In the genomic region with DNA sequence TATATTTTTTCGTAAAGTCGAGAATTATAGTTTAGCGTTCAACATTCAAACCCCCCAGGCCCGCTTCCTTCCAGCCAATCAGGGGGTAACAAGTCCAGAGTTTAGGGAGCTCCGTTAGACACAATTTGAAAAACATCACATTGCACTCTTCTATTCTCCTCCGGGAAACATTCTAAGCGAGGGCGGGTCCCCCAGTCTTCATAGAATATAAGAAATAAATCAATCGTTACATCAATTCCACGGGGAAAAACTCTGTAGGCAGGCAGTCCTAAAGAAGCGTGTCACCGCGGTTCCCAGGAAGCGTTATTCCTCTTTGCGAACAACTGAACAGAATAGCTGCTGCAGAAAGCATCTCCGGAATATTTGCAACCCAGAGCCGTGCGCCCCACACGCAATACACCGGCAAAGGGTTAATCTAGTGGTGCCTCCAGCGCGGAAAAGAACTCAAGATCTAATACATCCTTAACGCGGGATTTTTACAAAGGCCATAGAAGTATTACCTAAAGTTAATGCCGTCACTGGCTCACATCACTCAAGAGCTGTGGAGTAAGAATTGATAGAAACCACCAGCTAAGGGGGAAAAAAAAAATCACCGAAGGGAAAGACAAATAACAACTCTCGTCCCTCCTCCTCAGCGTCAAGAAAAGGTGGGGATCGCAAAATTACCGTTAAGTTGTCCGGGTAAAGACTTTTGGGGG, we compare ENCODE assay signal across 8 cellular contexts.
DNase-seq lines count a peak whose midpoint lies in the region; ATAC-seq, FAIRE-seq and TF ChIP-seq lines count a peak whose summit lies in the region.

No MANE protein-coding gene starts in this region.

- WGBS in HUES64, result under 1% methylated on average over 27 of the region's 31 CpGs
- WGBS in HepG2 (ENCODE audit: low lambda C conversion rate), result 0% methylated on average over 30 of the region's 31 CpGs

- no peaks in the 10 kb centered on the region for H3K27me3 ChIP-seq in CD4-positive, alpha-beta memory T cell (ENCODE audit: insufficient read depth, low read length)
- H3K27me3 ChIP-seq in HUES64 (ENCODE audit: insufficient read depth, low read length), result peaks cover 18% of the 10 kb centered on the region
- H3K27me3 ChIP-seq in HepG2 (ENCODE audit: control insufficient read depth in 1 of 2, insufficient read depth in 2 of 2, low read length in 2 of 2), result no peaks in the 10 kb centered on the region; a peak in 1 of 5 replicates

- intact Hi-C loops in CD4-positive, alpha-beta memory T cell (cut with micrococcal nuclease), result loop anchor here (2.0 to 5.0 kb wide), 3 partner anchors 287 to 1372 kb away; a partner anchor contains a TSS
- intact Hi-C loops in HepG2 (cut with micrococcal nuclease; ENCODE audit: unreplicated experiment), result loop anchor here (5.0 to 10.0 kb wide), 4 partner anchors 103 to 987 kb away; no protein-coding TSS in a partner anchor

- no peaks in the 10 kb centered on the region for H3K36me3 ChIP-seq in CD4-positive, alpha-beta memory T cell (ENCODE audit: insufficient read depth, low read length)
- H3K36me3 ChIP-seq in HUES64 (ENCODE audit: insufficient read depth, low read length), result peaks cover 2% of the 10 kb centered on the region; the same call in 1 of the 2 replicates
- no peaks in the 10 kb centered on the region for H3K36me3 ChIP-seq in HepG2 (replicated peaks in 1 of 2; ENCODE audit: control insufficient read depth in 1 of 2, insufficient read depth in 2 of 2, low read length in 2 of 2)

- H2AFZ ChIP-seq in HepG2 (ENCODE audit: low read length), result no peak overlapping the region

- in situ Hi-C loops in HepG2 (cut with HindIII; ENCODE audit: extremely low pct_ligation_motif_present, low pct_unique_long_range_greater_than_20kb), result loop anchor here (10.0 kb wide), 1 partner anchor 724 kb away; no protein-coding TSS in a partner anchor

- peak in 4 of 5 donors; percentile 63 to 77 (median 69) for DNase-seq in CD4-positive, alpha-beta memory T cell
- DNase-seq in T follicular helper cell (ENCODE audit: low read depth) (peak; percentile 6), HepG2 (ENCODE audit: low spot score) (peak; percentile 23), NCI-H2081 treated with DMSO at 0.1 percent for 48 hours (lab: John Stamatoyannopoulos, UW) (no peak)
- peak; percentile 63 for DNase-seq in central memory CD4-positive, alpha-beta T cell
- peak; percentile 50 for DNase-seq in stimulated activated CD8-positive, alpha-beta memory T cell treated with anti-CD3 and anti-CD28 coated beads, Interleukin-4, amount 100 ng/mL, for 48 hours

- POLR2A ChIA-PET in CD4-positive, alpha-beta memory T cell (lab: Charles Lee; ENCODE audit: partially characterized antibody), result interaction anchor here (0.6 to 20.7 kb wide), 26 partner anchors 8 to 837 kb away, joined by 3 to 648 read pairs (median 6); a partner anchor contains a TSS
- POLR2A ChIA-PET in HepG2 (lab: Yijun Ruan, JAX), result interaction anchor here (1.0 to 5.2 kb wide), 4 partner anchors 10 to 104 kb away, joined by 3 to 74 read pairs (median 22); a partner anchor contains a TSS

- no peaks in the 10 kb centered on the region; the same call in 1 of the 2 replicates for H4K20me1 ChIP-seq in HepG2 (ENCODE audit: insufficient read depth, low read length)

- ATAC-seq in HepG2, result no peak
- no peak for ATAC-seq in GM18858 (IDR thresholded peaks at IDR 0.05; ENCODE audit: unreplicated experiment)

- peaks cover 67% of the 10 kb centered on the region for H3K4me1 ChIP-seq in CD4-positive, alpha-beta memory T cell (ENCODE audit: insufficient read depth, low read length)
- H3K4me1 ChIP-seq in HUES64 (ENCODE audit: insufficient read depth, low read length), result peaks cover 28% of the 10 kb centered on the region
- peaks cover 54% of the 10 kb centered on the region for H3K4me1 ChIP-seq in HepG2 (ENCODE audit: insufficient read depth, low read length)

- H3K4me3 ChIP-seq in CD4-positive, alpha-beta memory T cell (ENCODE audit: low read length in 2 of 2), result peak overlapping the region; percentile 85 to 86
- H3K4me3 ChIP-seq in HUES64 (ENCODE audit: low read length) (peak overlapping the region; percentile 79), HepG2 (replicated peaks in 1 of 3; ENCODE audit: insufficient read depth in 1 of 3, low read depth in 2 of 3, low read length in 3 of 3) (peak overlapping the region; percentile 78 to 93 (median 91))

- TSS peak; percentile 47 for BruUV-seq in HepG2 (replicated peaks; lab: Mats Ljungman, UMichigan)

- peak overlapping the region; percentile 89 for H3K27ac ChIP-seq in CD4-positive, alpha-beta memory T cell (ENCODE audit: low read depth, low read length)
- H3K27ac ChIP-seq in HUES64 (ENCODE audit: low read depth, low read length) (no peak overlapping the region), HepG2 (ENCODE audit: extremely low read length, insufficient read depth, low read length) (peak overlapping the region; percentile 96)

- H3K27me3 Mint-ChIP-seq in CD4-positive, alpha-beta memory T cell, result peaks cover 0 to 6% of the 10 kb centered on the region in 2 donors

- TF ChIP-seq RAD21 in HepG2 (CRISPR knock-in tag; IDR thresholded peaks at IDR 0.05), result no peak

- peaks cover 91% of the 10 kb centered on the region for H3K79me2 ChIP-seq in HepG2 (ENCODE audit: insufficient read depth, low read length)

- no peak; a peak in 1 of 4 replicates for TF ChIP-seq POLR2A in HepG2 (IDR thresholded peaks at IDR 0.05; ENCODE audit: insufficient read depth in 1 of 2, low read depth in 2 of 2, low read length in 2 of 2)

- peaks cover 4 to 27% of the 10 kb centered on the region in 2 donors for H3K36me3 Mint-ChIP-seq in CD4-positive, alpha-beta memory T cell

- peaks cover 0 to 13% (median 0%) of the 10 kb centered on the region in 8 donors for H3K9me3 Mint-ChIP-seq in CD4-positive, alpha-beta memory T cell

- no peak for TF ChIP-seq CTCF in HepG2 (CRISPR knock-in tag; IDR thresholded peaks at IDR 0.05)

- TF ChIP-seq EP300 in HepG2 (IDR thresholded peaks at IDR 0.05; ENCODE audit: low read depth in 2 of 2, low read length in 2 of 2) (no peak), HepG2 (CRISPR knock-in tag; IDR thresholded peaks at IDR 0.05; ENCODE audit: borderline replicate concordance) (no peak)

- no peaks in the 10 kb centered on the region for H3K9me3 ChIP-seq in CD4-positive, alpha-beta memory T cell (ENCODE audit: control insufficient read depth in 1 of 2, low read length in 2 of 2)
- H3K9me3 ChIP-seq in HUES64 (ENCODE audit: insufficient read depth, low read depth, low read length) (no peaks in the 10 kb centered on the region), HepG2 (ENCODE audit: low read length) (no peaks in the 10 kb centered on the region)

- peaks cover 22 to 64% (median 41%) of the 10 kb centered on the region in 4 donors for H3K4me1 Mint-ChIP-seq in CD4-positive, alpha-beta memory T cell

- CTCF ChIA-PET in CD4-positive, alpha-beta memory T cell (lab: Charles Lee; ENCODE audit: partially characterized antibody), result interaction anchor here (0.6 to 17.1 kb wide), 8 partner anchors 12 to 990 kb away, joined by 3 to 252 read pairs (median 4); a partner anchor contains a TSS
- CTCF ChIA-PET in HepG2 (lab: Yijun Ruan, JAX; ENCODE audit: low intra/inter-chr PET ratio, low total read pairs), result no interaction called here

- peak overlapping the region; percentile 96 to 100 (median 99) for H3K4me3 Mint-ChIP-seq in CD4-positive, alpha-beta memory T cell

- no peak for FAIRE-seq in HepG2 (lab: Jason Lieb, UNC)

- H3K9ac ChIP-seq in HUES64 (ENCODE audit: low read depth, low read length) (peak overlapping the region; percentile 90; the same call in 1 of the 2 replicates), HepG2 (ENCODE audit: insufficient read depth, low read depth, low read length) (peak overlapping the region; percentile 92)

- H3K27ac Mint-ChIP-seq in CD4-positive, alpha-beta memory T cell, result peak overlapping the region; percentile 88 to 99 (median 97)

- H3K4me2 ChIP-seq in HepG2 (ENCODE audit: low read depth, low read length), result peak overlapping the region; percentile 76

TF ChIP-seq in HepG2, 621 proteins besides CTCF, POLR2A, EP300 and RAD21 (continues in another document):
- TF ChIP-seq, protein P1, sequence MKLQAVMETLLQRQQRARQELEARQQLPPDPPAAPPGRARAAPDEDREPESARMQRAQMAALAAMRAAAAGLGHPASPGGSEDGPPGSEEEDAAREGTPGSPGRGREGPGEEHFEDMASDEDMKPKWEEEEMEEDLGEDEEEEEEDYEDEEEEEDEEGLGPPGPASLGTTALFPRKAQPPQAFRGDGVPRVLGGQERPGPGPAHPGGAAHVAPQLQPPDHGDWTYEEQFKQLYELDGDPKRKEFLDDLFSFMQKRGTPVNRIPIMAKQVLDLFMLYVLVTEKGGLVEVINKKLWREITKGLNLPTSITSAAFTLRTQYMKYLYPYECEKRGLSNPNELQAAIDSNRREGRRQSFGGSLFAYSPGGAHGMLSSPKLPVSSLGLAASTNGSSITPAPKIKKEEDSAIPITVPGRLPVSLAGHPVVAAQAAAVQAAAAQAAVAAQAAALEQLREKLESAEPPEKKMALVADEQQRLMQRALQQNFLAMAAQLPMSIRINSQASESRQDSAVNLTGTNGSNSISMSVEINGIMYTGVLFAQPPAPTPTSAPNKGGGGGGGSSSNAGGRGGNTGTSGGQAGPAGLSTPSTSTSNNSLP (IDR thresholded peaks at IDR 0.05; ENCODE audit: low read depth, low read length), result no peak
- TF ChIP-seq NFYC (CRISPR knock-in tag; IDR thresholded peaks at IDR 0.05) (no peak), TOE1 (CRISPR knock-in tag; IDR thresholded peaks at IDR 0.05) (no peak)
